Comparison of ENCODE assay signal across 19 cellular contexts in the genomic region with DNA sequence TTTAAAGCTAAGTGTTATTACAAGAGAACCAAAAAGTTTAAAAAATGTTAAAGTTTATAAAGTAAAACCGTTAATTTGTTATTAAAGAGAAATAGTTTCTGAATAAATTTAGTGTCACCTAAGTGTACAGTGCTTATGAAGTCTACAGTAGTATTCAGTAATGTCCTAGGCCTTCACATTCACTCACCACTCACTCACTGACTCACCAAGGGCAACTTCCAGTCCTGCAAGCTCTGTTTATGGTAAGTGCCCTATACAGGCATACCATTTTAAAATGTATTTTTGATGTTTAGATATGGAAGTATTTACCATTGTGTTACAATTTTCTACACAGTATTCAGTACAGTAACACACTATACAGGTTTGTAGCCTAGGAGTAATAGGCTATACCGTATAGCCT.
A peak's percentile ranks its signal among the peaks of the same experiment; 100 is the strongest.
DNase-seq lines count a peak whose midpoint lies in the region; ATAC-seq and TF ChIP-seq lines count a peak whose summit lies in the region.
"Had no signal": no experiment of that assay in that cellular context is flagged by ENCODE, and none has a peak within 500 bp of the region (broad histone marks: within the 10 kb centered on the region; RNA-seq: fewer than 3 reads in every experiment).

No MANE protein-coding gene starts in this region.

- DNase-seq in ELR (ENCODE audit: low read depth) (peak; percentile 70), PC-3 (peak; percentile 61), epithelial cell of esophagus (ENCODE audit: low read depth) (peak; percentile 77), kidney tubule cell (ENCODE audit: low spot score) (peak; percentile 25), GM20000 (ENCODE audit: low spot score) (no peak), Ammon's horn (ENCODE audit: low spot score) (no peak), pons (ENCODE audit: low spot score) (no peak)
- no peak for DNase-seq in activated CD4-positive, alpha-beta T cell treated with anti-CD3 and anti-CD28 coated beads for 1 hour
- DNase-seq: DMS53, EL, H7, KBM-7, NCI-H1105, NCI-H1694, NCI-H2081, NCI-H2171, NCI-H524 treated with DMSO at 0.1 percent for 48 hours, Right ventricle myocardium superior had no signal

- no peaks in the 10 kb centered on the region for H3F3A ChIP-seq in PC-3 (ENCODE audit: low read length, unreplicated experiment)

- H4K20me1 ChIP-seq in PC-3 (ENCODE audit: low read length) = no peaks in the 10 kb centered on the region

- no peaks in the 10 kb centered on the region for H3K27me3 ChIP-seq in PC-3 (ENCODE audit: low read length)

- TF ChIP-seq CTCF in PC-3 (conservative IDR thresholded peaks at IDR 0.05; ENCODE audit: low read depth, low read length) (no peak), epithelial cell of esophagus (IDR thresholded peaks at IDR 0.05; ENCODE audit: insufficient read depth, low read depth, low read length, missing control alignments) (no peak), GM20000 (IDR thresholded peaks at IDR 0.05; ENCODE audit: extremely low read depth, missing control alignments) (no peak)

- H3K4me2 ChIP-seq in PC-3 (ENCODE audit: low read length) = no peak overlapping the region

- no peak overlapping the region for H2AFZ ChIP-seq in PC-3 (ENCODE audit: low read length)

- no TSS peak for BruUV-seq in PC-3 (replicated peaks; lab: Mats Ljungman, UMichigan)

- no peaks in the 10 kb centered on the region for H3K9me3 ChIP-seq in PC-3 (ENCODE audit: low read length)

- POLR2A ChIA-PET in PC-3 (lab: Charles Lee; ENCODE audit: unreplicated experiment) = no interaction called here

- H3K27ac ChIP-seq in PC-3 (ENCODE audit: low read length) = no peak overlapping the region

- intact Hi-C loops in PC-3 (cut with micrococcal nuclease) = no loop called here

- no peak for ATAC-seq in PC-3
- ATAC-seq: HepG2 had no signal

- peaks cover 22% of the 10 kb centered on the region for H3K4me1 ChIP-seq in PC-3 (ENCODE audit: insufficient read depth, low read length)

- CTCF ChIA-PET in PC-3 (lab: Charles Lee) = interaction anchor here (0.6 kb wide), 1 partner anchor 287 kb away, joined by 3 read pairs; no protein-coding TSS in a partner anchor

- H3K4me3 ChIP-seq in PC-3 (ENCODE audit: low read length) (no peak overlapping the region), epithelial cell of esophagus (ENCODE audit: low read length) (no peak overlapping the region)

- no peaks in the 10 kb centered on the region for H3K9me2 ChIP-seq in PC-3 (replicated peaks; ENCODE audit: low read length)

- no peaks in the 10 kb centered on the region for H3K36me3 ChIP-seq in PC-3 (ENCODE audit: low read depth, low read length)

- no peak overlapping the region for H3K9ac ChIP-seq in PC-3 (ENCODE audit: low read length)

- H3K79me2 ChIP-seq in PC-3 (ENCODE audit: low read length) = no peaks in the 10 kb centered on the region

Comparison
In these comparisons a context has a peak if more than half of its experiments do, and no peak if none do; other contexts are left out.
1. DNase-seq: peak in ELR (single experiment), PC-3 (single experiment), epithelial cell of esophagus (single experiment) and kidney tubule cell (single experiment); none in GM20000 (single experiment), Ammon's horn (single experiment), pons (single experiment) and activated CD4-positive, alpha-beta T cell treated with anti-CD3 and anti-CD28 coated beads for 1 hour (single experiment).